24 cellular contexts compared by ENCODE assay signal in genomic region chr2:233266481-233266880, GRCh38. TPM values are rescaled to one million over a fixed set of nuclear protein-coding genes. Genes with fewer than 3 reads are reported as not detected.
DNase-seq lines count a peak whose midpoint lies in the region; ATAC-seq and TF ChIP-seq lines count a peak whose summit lies in the region.
"Had no signal": no experiment of that assay in that cellular context is flagged by ENCODE, and none has a peak within 500 bp of the region (broad histone marks: within the 10 kb centered on the region; RNA-seq: fewer than 3 reads in every experiment).

No MANE protein-coding gene starts in this region.

- H3K36me3 ChIP-seq in CD4-positive, CD25-positive, alpha-beta regulatory T cell (ENCODE audit: control insufficient read depth, insufficient read depth, low read length): peaks cover 55% of the 10 kb centered on the region
- peaks cover 43% of the 10 kb centered on the region for H3K36me3 ChIP-seq in CD8-positive, alpha-beta T cell (ENCODE audit: insufficient read depth, low read length)
- peaks cover 17 to 50% (median 41%) of the 10 kb centered on the region in 3 experiments for H3K36me3 ChIP-seq in naive thymus-derived CD4-positive, alpha-beta T cell (ENCODE audit: control insufficient read depth in 2 of 3, insufficient read depth in 3 of 3, low read length in 3 of 3)
- peaks cover 86% of the 10 kb centered on the region for H3K36me3 ChIP-seq in BE2C
- peaks cover 30% of the 10 kb centered on the region for H3K36me3 ChIP-seq in mucosa of descending colon (ENCODE audit: low read depth)

- no peaks in the 10 kb centered on the region for H3K9me3 Mint-ChIP-seq in CD4-positive, CD25-positive, alpha-beta regulatory T cell
- H3K9me3 Mint-ChIP-seq in CD8-positive, alpha-beta T cell: no peaks in the 10 kb centered on the region
- no peaks in the 10 kb centered on the region for H3K9me3 Mint-ChIP-seq in activated T-helper 1 cell treated with anti-CD3 and anti-CD28 coated beads, Interleukin-12 subunit alpha, Interleukin-12 subunit beta, Interleukin-2, Interleukin-4 antibody, amounts not matched to agents 30 ng/mL and 10 ng/mL and 1 ng/mL, durations not matched to agents 14 hours and 24 hours and 36 hours
- peaks cover 0 to 2% (median 0%) of the 10 kb centered on the region in 11 donors for H3K9me3 Mint-ChIP-seq in naive thymus-derived CD4-positive, alpha-beta T cell
- H3K9me3 Mint-ChIP-seq: nephron had no signal

- H3K4me1 ChIP-seq in CD4-positive, CD25-positive, alpha-beta regulatory T cell (ENCODE audit: control insufficient read depth, insufficient read depth, low read length, poor library complexity, severe bottlenecking): peaks cover 46% of the 10 kb centered on the region
- H3K4me1 ChIP-seq in CD8-positive, alpha-beta T cell (ENCODE audit: insufficient read depth, low read length): peaks cover 54% of the 10 kb centered on the region
- H3K4me1 ChIP-seq in naive thymus-derived CD4-positive, alpha-beta T cell (ENCODE audit: control insufficient read depth in 2 of 2, insufficient read depth in 2 of 2, low read length in 2 of 2): peaks cover 50 to 59% of the 10 kb centered on the region in 2 donors
- H3K4me1 ChIP-seq in BE2C (no peaks in the 10 kb centered on the region), mucosa of descending colon (ENCODE audit: low read depth) (no peaks in the 10 kb centered on the region)
- H3K4me1 ChIP-seq: Caco-2, gastrocnemius medialis, sigmoid colon, upper lobe of right lung had no signal

- no peaks in the 10 kb centered on the region for H3K27me3 ChIP-seq in CD4-positive, CD25-positive, alpha-beta regulatory T cell (ENCODE audit: control insufficient read depth, insufficient read depth, low read length)
- H3K27me3 ChIP-seq in CD8-positive, alpha-beta T cell (ENCODE audit: insufficient read depth, low read length): no peaks in the 10 kb centered on the region
- H3K27me3 ChIP-seq in naive thymus-derived CD4-positive, alpha-beta T cell (ENCODE audit: control insufficient read depth in 2 of 2, insufficient read depth in 2 of 2, low read length in 2 of 2): no peaks in the 10 kb centered on the region
- H3K27me3 ChIP-seq in BE2C: no peaks in the 10 kb centered on the region
- H3K27me3 ChIP-seq: gastrocnemius medialis, sigmoid colon, stomach, upper lobe of right lung had no signal

- intact Hi-C loops in CD8-positive, alpha-beta T cell (cut with DNase I, micrococcal nuclease): loop anchor here in 1 of 2 experiments (5.0 kb wide), 3 partner anchors 86 to 569 kb away; partner anchors contain the start of genes DGKD and GIGYF2
- intact Hi-C loops in activated T-helper 1 cell treated with anti-CD3 and anti-CD28 coated beads, Interleukin-12 subunit alpha, Interleukin-12 subunit beta, Interleukin-2, Interleukin-4 antibody, amounts not matched to agents 30 ng/mL and 10 ng/mL and 1 ng/mL, durations not matched to agents 14 hours and 24 hours and 36 hours (cut with micrococcal nuclease): loop anchor here (5.0 to 10.0 kb wide), 2 partner anchors 298 to 414 kb away; partner anchors contain the start of gene USP40
- intact Hi-C loops in naive thymus-derived CD4-positive, alpha-beta T cell (cut with micrococcal nuclease): loop anchor here (5.0 kb wide), 6 partner anchors 136 to 1559 kb away; partner anchors contain the start of genes EIF4E2 (in 1 of the 2), GIGYF2 (in 1 of the 2), PTMA (in 1 of the 2) and TIGD1 (in 1 of the 2)
- intact Hi-C loops in mucosa of descending colon (cut with DNase I, micrococcal nuclease): loop anchor here in 1 of 2 donors (10.0 kb wide), 1 partner anchor 422 kb away; no protein-coding TSS in a partner anchor

- peaks cover 24 to 70% (median 47%) of the 10 kb centered on the region in 4 donors for H3K4me1 Mint-ChIP-seq in CD4-positive, CD25-positive, alpha-beta regulatory T cell
- peaks cover 75% of the 10 kb centered on the region for H3K4me1 Mint-ChIP-seq in CD8-positive, alpha-beta T cell (ENCODE audit: low read depth)
- H3K4me1 Mint-ChIP-seq in activated T-helper 1 cell treated with anti-CD3 and anti-CD28 coated beads, Interleukin-12 subunit alpha, Interleukin-12 subunit beta, Interleukin-2, Interleukin-4 antibody, amounts not matched to agents 30 ng/mL and 10 ng/mL and 1 ng/mL, durations not matched to agents 14 hours and 24 hours and 36 hours (ENCODE audit: low read depth): peaks cover 76% of the 10 kb centered on the region
- H3K4me1 Mint-ChIP-seq in naive thymus-derived CD4-positive, alpha-beta T cell: peaks cover 42 to 81% (median 72%) of the 10 kb centered on the region in 7 donors
- H3K4me1 Mint-ChIP-seq: nephron had no signal

- no peaks in the 10 kb centered on the region for H3K9me3 ChIP-seq in CD4-positive, CD25-positive, alpha-beta regulatory T cell (ENCODE audit: control insufficient read depth in 2 of 2, low read length in 2 of 2)
- no peaks in the 10 kb centered on the region for H3K9me3 ChIP-seq in CD8-positive, alpha-beta T cell (ENCODE audit: low read length)
- no peaks in the 10 kb centered on the region for H3K9me3 ChIP-seq in naive thymus-derived CD4-positive, alpha-beta T cell (ENCODE audit: control insufficient read depth in 2 of 3, low read length in 3 of 3)
- H3K9me3 ChIP-seq in BE2C (no peaks in the 10 kb centered on the region), mucosa of descending colon (no peaks in the 10 kb centered on the region)
- H3K9me3 ChIP-seq: Caco-2, gastrocnemius medialis, sigmoid colon, stomach, upper lobe of right lung had no signal

- H3K4me3 ChIP-seq in CD4-positive, CD25-positive, alpha-beta regulatory T cell (ENCODE audit: low read depth, low read length): no peak overlapping the region
- H3K4me3 ChIP-seq in CD8-positive, alpha-beta T cell (ENCODE audit: low read depth, low read length): no peak overlapping the region
- no peak overlapping the region for H3K4me3 ChIP-seq in naive thymus-derived CD4-positive, alpha-beta T cell (ENCODE audit: low read length)
- H3K4me3 ChIP-seq in BE2C (ENCODE audit: low read depth, low read length) (no peak overlapping the region), mucosa of descending colon (no peak overlapping the region)
- H3K4me3 ChIP-seq: gastrocnemius medialis, sigmoid colon, stomach, upper lobe of right lung had no signal

- TF ChIP-seq CTCF in CD8-positive, alpha-beta T cell (IDR thresholded peaks at IDR 0.05): no peak
- TF ChIP-seq CTCF in BE2C (IDR thresholded peaks at IDR 0.05; ENCODE audit: low read depth, low read length) (no peak), mucosa of descending colon (IDR thresholded peaks at IDR 0.05) (no peak)

- H3K36me3 Mint-ChIP-seq in CD4-positive, CD25-positive, alpha-beta regulatory T cell: peaks cover 60% of the 10 kb centered on the region
- peaks cover 85% of the 10 kb centered on the region for H3K36me3 Mint-ChIP-seq in CD8-positive, alpha-beta T cell
- peaks cover 75% of the 10 kb centered on the region for H3K36me3 Mint-ChIP-seq in activated T-helper 1 cell treated with anti-CD3 and anti-CD28 coated beads, Interleukin-12 subunit alpha, Interleukin-12 subunit beta, Interleukin-2, Interleukin-4 antibody, amounts not matched to agents 30 ng/mL and 10 ng/mL and 1 ng/mL, durations not matched to agents 14 hours and 24 hours and 36 hours (ENCODE audit: low read depth)
- peaks cover 29 to 68% (median 49%) of the 10 kb centered on the region in 5 donors for H3K36me3 Mint-ChIP-seq in naive thymus-derived CD4-positive, alpha-beta T cell

- CTCF ChIA-PET in CD8-positive, alpha-beta T cell (lab: Charles Lee): interaction anchor here (0.7 to 2.1 kb wide), 5 partner anchors 8 to 177 kb away, joined by 3 to 7 read pairs (median 4); partner anchors contain the start of gene ATG16L1
- CTCF ChIA-PET in naive thymus-derived CD4-positive, alpha-beta T cell (lab: Charles Lee): interaction anchor here (0.6 kb wide), 2 partner anchors 90 to 176 kb away, joined by 3 read pairs; no protein-coding TSS in a partner anchor

- no peak for ATAC-seq in CD4-positive, CD25-positive, alpha-beta regulatory T cell (ENCODE audit: low read depth in 2 of 2)
- ATAC-seq in CD8-positive, alpha-beta T cell: no peak
- no peak for ATAC-seq in naive thymus-derived CD4-positive, alpha-beta T cell
- no peak for ATAC-seq in mucosa of descending colon
- ATAC-seq: esophagus mucosa, gastrocnemius medialis, upper lobe of right lung had no signal

- POLR2A ChIA-PET in CD8-positive, alpha-beta T cell (lab: Charles Lee): interaction anchor here (0.9 to 3.2 kb wide), 2 partner anchors 13 to 15 kb away, joined by 3 to 12 read pairs; partner anchors contain the start of gene ATG16L1
- POLR2A ChIA-PET in naive thymus-derived CD4-positive, alpha-beta T cell (lab: Charles Lee): interaction anchor here (1.4 to 4.4 kb wide), 3 partner anchors 10 to 152 kb away, joined by 3 to 38 read pairs (median 4); partner anchors contain the start of gene ATG16L1

- H3K27me3 Mint-ChIP-seq in CD4-positive, CD25-positive, alpha-beta regulatory T cell: no peaks in the 10 kb centered on the region
- H3K27me3 Mint-ChIP-seq in CD8-positive, alpha-beta T cell (ENCODE audit: low read depth): no peaks in the 10 kb centered on the region
- H3K27me3 Mint-ChIP-seq in activated T-helper 1 cell treated with anti-CD3 and anti-CD28 coated beads, Interleukin-12 subunit alpha, Interleukin-12 subunit beta, Interleukin-2, Interleukin-4 antibody, amounts not matched to agents 30 ng/mL and 10 ng/mL and 1 ng/mL, durations not matched to agents 14 hours and 24 hours and 36 hours (ENCODE audit: insufficient read depth): no peaks in the 10 kb centered on the region
- H3K27me3 Mint-ChIP-seq in naive thymus-derived CD4-positive, alpha-beta T cell: no peaks in the 10 kb centered on the region

- H3K4me3 Mint-ChIP-seq in CD4-positive, CD25-positive, alpha-beta regulatory T cell: peak overlapping the region in 1 of 4 donors; percentile 33
- H3K4me3 Mint-ChIP-seq in CD8-positive, alpha-beta T cell: peak overlapping the region; percentile 53
- H3K4me3 Mint-ChIP-seq in activated T-helper 1 cell treated with anti-CD3 and anti-CD28 coated beads, Interleukin-12 subunit alpha, Interleukin-12 subunit beta, Interleukin-2, Interleukin-4 antibody, amounts not matched to agents 30 ng/mL and 10 ng/mL and 1 ng/mL, durations not matched to agents 14 hours and 24 hours and 36 hours: peak overlapping the region; percentile 23
- peak overlapping the region in 7 of 10 donors; percentile 15 to 79 (median 39) for H3K4me3 Mint-ChIP-seq in naive thymus-derived CD4-positive, alpha-beta T cell
- H3K4me3 Mint-ChIP-seq: nephron had no signal

- H3K27ac ChIP-seq in CD4-positive, CD25-positive, alpha-beta regulatory T cell (ENCODE audit: insufficient read depth, low read length, poor library complexity, severe bottlenecking): peak overlapping the region; percentile 94
- peak overlapping the region; percentile 62 for H3K27ac ChIP-seq in CD8-positive, alpha-beta T cell (ENCODE audit: low read depth, low read length)
- H3K27ac ChIP-seq in naive thymus-derived CD4-positive, alpha-beta T cell (ENCODE audit: low read depth, low read length): peak overlapping the region; percentile 79
- H3K27ac ChIP-seq: gastrocnemius medialis, sigmoid colon, VCaP had no signal

- H3K27ac Mint-ChIP-seq in CD4-positive, CD25-positive, alpha-beta regulatory T cell: peak overlapping the region; percentile 98 to 99 (median 99)
- H3K27ac Mint-ChIP-seq in CD8-positive, alpha-beta T cell: peak overlapping the region; percentile 94
- peak overlapping the region; percentile 74 for H3K27ac Mint-ChIP-seq in activated T-helper 1 cell treated with anti-CD3 and anti-CD28 coated beads, Interleukin-12 subunit alpha, Interleukin-12 subunit beta, Interleukin-2, Interleukin-4 antibody, amounts not matched to agents 30 ng/mL and 10 ng/mL and 1 ng/mL, durations not matched to agents 14 hours and 24 hours and 36 hours
- H3K27ac Mint-ChIP-seq in naive thymus-derived CD4-positive, alpha-beta T cell: peak overlapping the region; percentile 95 to 100 (median 99)

- DNase-seq in CD4-positive, CD25-positive, alpha-beta regulatory T cell: no peak
- DNase-seq in CD8-positive, alpha-beta T cell: no peak
- DNase-seq in activated T-helper 1 cell treated with anti-CD3 and anti-CD28 coated beads, Interleukin-12 subunit alpha, Interleukin-12 subunit beta, Interleukin-2, Interleukin-4 antibody, amounts not matched to agents 30 ng/mL and 10 ng/mL and 1 ng/mL, durations not matched to agents 14 hours and 24 hours and 36 hours (ENCODE audit: low spot score): no peak
- DNase-seq in naive thymus-derived CD4-positive, alpha-beta T cell: no peak
- no peak for DNase-seq in germinal center (ENCODE audit: low spot score)
- no peak for DNase-seq in BE2C
- no peak for DNase-seq in mucosa of descending colon
- DNase-seq: activated gamma-delta T cell; Caco-2; cerebellar nuclear complex; effector CD4-positive, alpha-beta T cell; EL; gastrocnemius medialis; MV-4-11; NCI-H187 treated with DMSO at 0.1 percent for 48 hours; NCI-H2227 treated with DMSO at 0.1 percent for 48 hours; SHP77 treated with DMSO at 0.1 percent for 48 hours; sigmoid colon; stomach; upper lobe of right lung had no signal

RNA-seq across cellular contexts. Expression of gene ATG16L1, which starts 15.0 kb away (rescaled TPM):
- total RNA-seq in CD4-positive, CD25-positive, alpha-beta regulatory T cell: 125 TPM
- polyA plus RNA-seq in CD4-positive, CD25-positive, alpha-beta regulatory T cell: 10 to 100 TPM; 15.2 to 23.5 (median 19.0) TPM
- total RNA-seq in CD8-positive, alpha-beta T cell: 100 to 1,000 TPM; 156 to 164 TPM
- total RNA-seq in activated T-helper 1 cell treated with anti-CD3 and anti-CD28 coated beads, Interleukin-12 subunit alpha, Interleukin-12 subunit beta, Interleukin-2, Interleukin-4 antibody, amounts not matched to agents 30 ng/mL and 10 ng/mL and 1 ng/mL, durations not matched to agents 14 hours and 24 hours and 36 hours: 42.4 and 42.7 TPM in 2 replicates
- total RNA-seq in naive thymus-derived CD4-positive, alpha-beta T cell: 100 to 1,000 TPM in 1 of 5 experiments, 10 to 100 TPM in 4; 61.7 to 115 (median 83.3) TPM
- 10 to 100 TPM; 16.0 to 21.9 TPM for polyA plus RNA-seq in naive thymus-derived CD4-positive, alpha-beta T cell
- 23.5 TPM for polyA plus RNA-seq in BE2C (2012; ENCODE audit: insufficient read depth, insufficient read length, low read depth)
- total RNA-seq in mucosa of descending colon: 10 to 100 TPM; 29.5 to 42.9 (median 36.0) TPM

RNA-seq across cellular contexts. Expression of gene SAG, which starts 41.1 kb away (rescaled TPM):
- total RNA-seq in CD4-positive, CD25-positive, alpha-beta regulatory T cell: 1.7 TPM
- polyA plus RNA-seq in CD4-positive, CD25-positive, alpha-beta regulatory T cell: not detected
- under 1 TPM; 0.05 to 0.19 TPM for total RNA-seq in CD8-positive, alpha-beta T cell
- 0.08 and 0.32 TPM in 2 replicates for total RNA-seq in activated T-helper 1 cell treated with anti-CD3 and anti-CD28 coated beads, Interleukin-12 subunit alpha, Interleukin-12 subunit beta, Interleukin-2, Interleukin-4 antibody, amounts not matched to agents 30 ng/mL and 10 ng/mL and 1 ng/mL, durations not matched to agents 14 hours and 24 hours and 36 hours
- total RNA-seq in naive thymus-derived CD4-positive, alpha-beta T cell: under 1 TPM in 3 of 5 experiments, not detected in 2; 0.05 to 0.65 (median 0.10) TPM
- polyA plus RNA-seq in naive thymus-derived CD4-positive, alpha-beta T cell: not detected
- 0.14 TPM for polyA plus RNA-seq in BE2C (2012; ENCODE audit: insufficient read depth, insufficient read length, low read depth)
- total RNA-seq in mucosa of descending colon: under 1 TPM in 1 of 3 donors, not detected in 2; 0.63 TPM
- total RNA-seq: Caco-2; esophagus mucosa; sigmoid colon; T-helper 1 cell treated with Interleukin-12 subunit alpha and Interleukin-12 subunit beta and Interleukin-4 antibody, amounts not matched to agents 30 ng/mL and 1 ng/mL, for 36 hours; upper lobe of right lung had no signal
- polyA plus RNA-seq: sigmoid colon, stomach had no signal
